Comparison of ENCODE assay signal across 22 cellular contexts in genomic region chr17:12137859-12138258, GRCh38.
DNase-seq lines count a peak whose midpoint lies in the region; ATAC-seq, FAIRE-seq and TF ChIP-seq lines count a peak whose summit lies in the region.
"Had no signal": no experiment of that assay in that cellular context is flagged by ENCODE, and none has a peak within 500 bp of the region (broad histone marks: within the 10 kb centered on the region; RNA-seq: fewer than 3 reads in every experiment).

No MANE protein-coding gene starts in this region.

- no peak for TF ChIP-seq POLR2A in HepG2 (IDR thresholded peaks at IDR 0.05; ENCODE audit: insufficient read depth in 1 of 2, low read depth in 2 of 2, low read length in 2 of 2)
- TF ChIP-seq POLR2A in right lobe of liver (IDR thresholded peaks at IDR 0.05), result no peak

- no peak for FAIRE-seq in HepG2 (lab: Jason Lieb, UNC)
- FAIRE-seq: D721Med, G401.6, GM12892, GM18507 had no signal

- H3K4me2 ChIP-seq in HepG2 (ENCODE audit: low read depth, low read length) (no peak overlapping the region), GM23248 (ENCODE audit: unreplicated experiment) (no peak overlapping the region)
- H3K4me2 ChIP-seq: BLaER1 treated with 17β-estradiol and CSF1 and Interleukin-3, amounts not matched to agents 10 nM and 100 nM had no signal

- H3K9me3 ChIP-seq in HepG2 (ENCODE audit: low read length) (no peaks in the 10 kb centered on the region), right lobe of liver (peaks cover 0 to 3% (median 0%) of the 10 kb centered on the region in 4 donors), GM23248 (ENCODE audit: low read depth) (no peaks in the 10 kb centered on the region)
- H3K9me3 ChIP-seq: Caco-2 had no signal

- peaks cover 5 to 25% of the 10 kb centered on the region in 2 experiments; a peak in 3 of 5 replicates for H3K36me3 ChIP-seq in HepG2 (replicated peaks in 1 of 2; ENCODE audit: control insufficient read depth in 1 of 2, insufficient read depth in 2 of 2, low read length in 2 of 2)
- H3K36me3 ChIP-seq in right lobe of liver, result peaks cover 0 to 20% (median 16%) of the 10 kb centered on the region in 4 donors
- H3K36me3 ChIP-seq in GM23248 (ENCODE audit: low read depth), result peaks cover 27% of the 10 kb centered on the region; the same call in 1 of the 2 replicates

- H3F3A ChIP-seq in GM23248 (ENCODE audit: insufficient read depth), result no peaks in the 10 kb centered on the region

- no peaks in the 10 kb centered on the region for H3K27me3 Mint-ChIP-seq in WTC11 (ENCODE audit: low read depth)
- H3K27me3 Mint-ChIP-seq in activated T-helper 2 cell treated with anti-CD3 and anti-CD28 coated beads, Interferon-gamma antibody, Interleukin-2, Interleukin-4, amounts not matched to agents 10 μg/mL and 5 μg/mL and 100 μg/mL, durations not matched to agents 14 hours and 24 hours and 36 hours (ENCODE audit: low read depth), result no peaks in the 10 kb centered on the region
- H3K27me3 Mint-ChIP-seq: B cell; CD4-positive, alpha-beta T cell had no signal

- no TSS peak for BruUV-seq in HepG2 (replicated peaks; lab: Mats Ljungman, UMichigan)

- H3K4me1 Mint-ChIP-seq in WTC11, result no peaks in the 10 kb centered on the region
- H3K4me1 Mint-ChIP-seq in activated T-helper 2 cell treated with anti-CD3 and anti-CD28 coated beads, Interferon-gamma antibody, Interleukin-2, Interleukin-4, amounts not matched to agents 10 μg/mL and 5 μg/mL and 100 μg/mL, durations not matched to agents 14 hours and 24 hours and 36 hours (ENCODE audit: low read depth), result no peaks in the 10 kb centered on the region
- H3K4me1 Mint-ChIP-seq: B cell had no signal

- ATAC-seq in HepG2 (no peak), right lobe of liver (no peak), WTC11 (no peak)
- ATAC-seq: CD8-positive, alpha-beta T cell had no signal

- H2AFZ ChIP-seq in HepG2 (ENCODE audit: low read length) (no peak overlapping the region), GM23248 (no peak overlapping the region)

- DNase-seq in HepG2 (ENCODE audit: low spot score), result no peak
- DNase-seq in right lobe of liver, result no peak
- DNase-seq in GM23248, result peak; percentile 7
- no peak for DNase-seq in WTC11 (ENCODE audit: low spot score)
- DNase-seq in activated T-helper 2 cell treated with anti-CD3 and anti-CD28 coated beads, Interferon-gamma antibody, Interleukin-2, Interleukin-4, amounts not matched to agents 10 μg/mL and 5 μg/mL and 100 μg/mL, durations not matched to agents 14 hours and 24 hours and 36 hours (ENCODE audit: low spot score), result no peak
- DNase-seq in activated naive CD4-positive, alpha-beta T cell treated with anti-CD3 and anti-CD28 coated beads, Interleukin-2, amount 50 U/mL, for 16 hours, result no peak
- no peak for DNase-seq in nucleus accumbens (lab: John Stamatoyannopoulos, UW)
- DNase-seq: AML-193; Caco-2; Calu3; CD4-positive, alpha-beta T cell; CD8-positive, alpha-beta T cell; DMS79 treated with DMSO at 0.1 percent for 48 hours; GF-D8 had no signal

- TF ChIP-seq RAD21 in HepG2 (CRISPR knock-in tag; IDR thresholded peaks at IDR 0.05), result no peak

- POLR2A ChIA-PET in HepG2 (lab: Yijun Ruan, JAX), result no interaction called here
- POLR2A ChIA-PET in WTC11 (lab: Charles Lee), result no interaction called here

- no peak overlapping the region for H3K4me3 Mint-ChIP-seq in WTC11
- H3K4me3 Mint-ChIP-seq in activated T-helper 2 cell treated with anti-CD3 and anti-CD28 coated beads, Interferon-gamma antibody, Interleukin-2, Interleukin-4, amounts not matched to agents 10 μg/mL and 5 μg/mL and 100 μg/mL, durations not matched to agents 14 hours and 24 hours and 36 hours (ENCODE audit: low read depth), result no peak overlapping the region
- H3K4me3 Mint-ChIP-seq: B cell; CD4-positive, alpha-beta T cell; CD8-positive, alpha-beta T cell had no signal

- no peak overlapping the region for H3K9ac ChIP-seq in HepG2 (ENCODE audit: insufficient read depth, low read depth, low read length)
- no peak overlapping the region for H3K9ac ChIP-seq in GM23248
- H3K9ac ChIP-seq: BLaER1 treated with 17β-estradiol and CSF1 and Interleukin-3, amounts not matched to agents 10 nM and 100 nM had no signal

- CTCF ChIA-PET in HepG2 (lab: Yijun Ruan, JAX; ENCODE audit: low intra/inter-chr PET ratio, low total read pairs), result no interaction called here
- CTCF ChIA-PET in WTC11 (lab: Charles Lee), result no interaction called here

- no peak overlapping the region for H3K4me3 ChIP-seq in HepG2 (replicated peaks in 1 of 3; ENCODE audit: insufficient read depth in 1 of 3, low read depth in 2 of 3, low read length in 3 of 3)
- H3K4me3 ChIP-seq in right lobe of liver, result no peak overlapping the region
- H3K4me3 ChIP-seq in GM23248, result no peak overlapping the region
- H3K4me3 ChIP-seq: BLaER1 treated with 17β-estradiol and CSF1 and Interleukin-3, amounts not matched to agents 10 nM and 100 nM had no signal

- H3K4me1 ChIP-seq in HepG2 (ENCODE audit: insufficient read depth, low read length) (no peaks in the 10 kb centered on the region), right lobe of liver (no peaks in the 10 kb centered on the region), GM23248 (ENCODE audit: insufficient read depth) (no peaks in the 10 kb centered on the region)
- H3K4me1 ChIP-seq: BLaER1 treated with 17β-estradiol and CSF1 and Interleukin-3, amounts not matched to agents 10 nM and 100 nM; Caco-2 had no signal

- intact Hi-C loops in HepG2 (cut with micrococcal nuclease; ENCODE audit: unreplicated experiment) (no loop called here), right lobe of liver (cut with DNase I) (no loop called here)
- intact Hi-C loops in activated T-helper 2 cell treated with anti-CD3 and anti-CD28 coated beads, Interferon-gamma antibody, Interleukin-2, Interleukin-4, amounts not matched to agents 10 μg/mL and 5 μg/mL and 100 μg/mL, durations not matched to agents 14 hours and 24 hours and 36 hours (cut with micrococcal nuclease), result no loop called here

- H3K27ac Mint-ChIP-seq in WTC11, result no peak overlapping the region
- H3K27ac Mint-ChIP-seq in activated T-helper 2 cell treated with anti-CD3 and anti-CD28 coated beads, Interferon-gamma antibody, Interleukin-2, Interleukin-4, amounts not matched to agents 10 μg/mL and 5 μg/mL and 100 μg/mL, durations not matched to agents 14 hours and 24 hours and 36 hours, result no peak overlapping the region
- H3K27ac Mint-ChIP-seq: B cell; CD4-positive, alpha-beta T cell; CD8-positive, alpha-beta T cell had no signal

- TF ChIP-seq EP300 in HepG2 (IDR thresholded peaks at IDR 0.05; ENCODE audit: low read depth in 2 of 2, low read length in 2 of 2), result no peak
- TF ChIP-seq EP300 in HepG2 (CRISPR knock-in tag; IDR thresholded peaks at IDR 0.05; ENCODE audit: borderline replicate concordance), result no peak

- WGBS in HepG2 (ENCODE audit: low lambda C conversion rate), result 100% methylated on average over 1 of the region's 1 CpG
- WGBS in right lobe of liver (ENCODE audit: insufficient coverage, low coverage, low lambda C conversion rate, missing lambda C conversion rate), result 85% methylated on average over 1 of the region's 1 CpG
- whole genome bisulfite sequencing in GM23248 (ENCODE audit: low coverage in 1 of 2, low lambda C conversion rate in 2 of 2, missing lambda C conversion rate in 2 of 2), 2 experiments, result 100% methylated on average over 1 of the region's 1 CpG

- no peaks in the 10 kb centered on the region for H3K79me2 ChIP-seq in HepG2 (ENCODE audit: insufficient read depth, low read length)
- H3K79me2 ChIP-seq in GM23248 (ENCODE audit: insufficient read depth), result no peaks in the 10 kb centered on the region

- peaks cover 15% of the 10 kb centered on the region for H3K9me3 Mint-ChIP-seq in WTC11
- H3K9me3 Mint-ChIP-seq in activated T-helper 2 cell treated with anti-CD3 and anti-CD28 coated beads, Interferon-gamma antibody, Interleukin-2, Interleukin-4, amounts not matched to agents 10 μg/mL and 5 μg/mL and 100 μg/mL, durations not matched to agents 14 hours and 24 hours and 36 hours, result peaks cover 17% of the 10 kb centered on the region

- no peak for TF ChIP-seq CTCF in HepG2 (CRISPR knock-in tag; IDR thresholded peaks at IDR 0.05)
- no peak for TF ChIP-seq CTCF in right lobe of liver (IDR thresholded peaks at IDR 0.05)
- no peak for TF ChIP-seq CTCF in WTC11 (IDR thresholded peaks at IDR 0.05)

- H3K27me3 ChIP-seq in HepG2 (ENCODE audit: control insufficient read depth in 1 of 2, insufficient read depth in 2 of 2, low read length in 2 of 2) (no peaks in the 10 kb centered on the region), right lobe of liver (no peaks in the 10 kb centered on the region), GM23248 (replicated peaks; ENCODE audit: insufficient read depth) (no peaks in the 10 kb centered on the region)
- H3K27me3 ChIP-seq: BLaER1 treated with 17β-estradiol and CSF1 and Interleukin-3, amounts not matched to agents 10 nM and 100 nM had no signal

- H3K27ac ChIP-seq in HepG2 (ENCODE audit: extremely low read length, insufficient read depth, low read length), result no peak overlapping the region
- no peak overlapping the region for H3K27ac ChIP-seq in right lobe of liver
- no peak overlapping the region for H3K27ac ChIP-seq in GM23248
- H3K27ac ChIP-seq: 22Rv1; BLaER1 treated with 17β-estradiol and CSF1 and Interleukin-3, amounts not matched to agents 10 nM and 100 nM; C4-2B had no signal

- H3K36me3 Mint-ChIP-seq in WTC11, result peaks cover 54% of the 10 kb centered on the region
- peaks cover 76% of the 10 kb centered on the region for H3K36me3 Mint-ChIP-seq in activated T-helper 2 cell treated with anti-CD3 and anti-CD28 coated beads, Interferon-gamma antibody, Interleukin-2, Interleukin-4, amounts not matched to agents 10 μg/mL and 5 μg/mL and 100 μg/mL, durations not matched to agents 14 hours and 24 hours and 36 hours (ENCODE audit: low read depth)

- in situ Hi-C loops in HepG2 (cut with HindIII; ENCODE audit: extremely low pct_ligation_motif_present, low pct_unique_long_range_greater_than_20kb) (no loop called here), GM23248 (cut with MboI) (no loop called here)

- no peaks in the 10 kb centered on the region for H3K9me2 ChIP-seq in GM23248 (ENCODE audit: insufficient read depth)

- H4K20me1 ChIP-seq in HepG2 (ENCODE audit: insufficient read depth, low read length) (no peaks in the 10 kb centered on the region), GM23248 (ENCODE audit: insufficient read depth) (no peaks in the 10 kb centered on the region)
- H4K20me1 ChIP-seq: BLaER1 treated with 17β-estradiol and CSF1 and Interleukin-3, amounts not matched to agents 10 nM and 100 nM had no signal

TF ChIP-seq in HepG2, 621 proteins besides CTCF, POLR2A, EP300 and RAD21 (continues in another document):
- peak; percentile 98 for TF ChIP-seq ZNF317 (CRISPR knock-in tag; IDR thresholded peaks at IDR 0.05)

TF ChIP-seq in WTC11, 78 proteins besides CTCF, POLR2A, EP300 and RAD21:
- TF ChIP-seq ZNF219 (CRISPR knock-in tag; IDR thresholded peaks at IDR 0.05; ENCODE audit: borderline replicate concordance) (no peak), ZNF317 (CRISPR knock-in tag; IDR thresholded peaks at IDR 0.05; ENCODE audit: borderline replicate concordance, low read depth) (peak; percentile 90)

Comparison
In these comparisons a context has a peak if more than half of its experiments do, and no peak if none do; other contexts are left out.
1. Of the 50 proteins assayed by ChIP-seq in both HepG2 and WTC11: peak only in HepG2: none; only in WTC11: none; in both: ZNF317; in neither: 49.